In the genomic region with DNA sequence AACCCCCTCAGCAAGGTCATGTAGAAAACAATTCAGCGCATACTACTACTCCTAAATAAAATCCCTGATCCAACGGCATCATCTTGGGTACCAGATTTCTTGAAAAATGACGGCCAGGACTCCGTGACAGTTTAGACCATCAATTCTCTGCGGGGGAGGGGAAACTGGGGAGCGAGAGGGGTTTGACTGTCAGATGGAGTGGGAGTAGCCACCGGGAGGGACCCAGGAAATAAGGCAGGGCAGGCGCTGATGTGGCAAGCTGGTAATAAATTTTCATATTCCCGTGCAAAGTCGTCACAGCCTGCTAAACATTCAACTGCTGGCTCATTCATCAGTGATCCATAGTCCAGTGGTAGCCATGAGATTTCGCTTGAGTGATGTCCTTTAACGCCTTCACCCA, we compare ENCODE assay signal across 11 cellular contexts. TPM values are rescaled to one million over a fixed set of nuclear protein-coding genes. Genes with fewer than 3 reads are reported as not detected.
A peak's percentile ranks its signal among the peaks of the same experiment; 100 is the strongest.
DNase-seq lines count a peak whose midpoint lies in the region; ATAC-seq and TF ChIP-seq lines count a peak whose summit lies in the region.
"Had no signal": no experiment of that assay in that cellular context is flagged by ENCODE, and none has a peak within 500 bp of the region (broad histone marks: within the 10 kb centered on the region; RNA-seq: fewer than 3 reads in every experiment).

No MANE protein-coding gene starts in this region.

- H2AK5ac ChIP-seq in IMR-90 (ENCODE audit: low read depth, low read length) (no peak overlapping the region), mesendoderm (ENCODE audit: low read length) (no peak overlapping the region)

- H3K79me1 ChIP-seq in IMR-90 (ENCODE audit: low read depth in 1 of 2, low read length in 2 of 2) (no peaks in the 10 kb centered on the region), mesendoderm (ENCODE audit: low read length) (no peaks in the 10 kb centered on the region)

- no peak for TF ChIP-seq RAD21 in IMR-90 (IDR thresholded peaks at IDR 0.05; ENCODE audit: low read length)

- H3K4me2 ChIP-seq in IMR-90 (ENCODE audit: low read depth, low read length): peak overlapping the region; percentile 82
- peak overlapping the region; percentile 9 for H3K4me2 ChIP-seq in mesendoderm (ENCODE audit: low read length)

- H4K5ac ChIP-seq in IMR-90 (ENCODE audit: low read depth, low read length) (no peak overlapping the region), mesendoderm (ENCODE audit: low read length) (no peak overlapping the region)

- H3K36me3 ChIP-seq in A673 (ENCODE audit: insufficient read depth, low read length, poor library complexity, severe bottlenecking): no peaks in the 10 kb centered on the region
- no peaks in the 10 kb centered on the region for H3K36me3 ChIP-seq in IMR-90 (ENCODE audit: control insufficient read depth, insufficient read depth, low read length)
- no peaks in the 10 kb centered on the region for H3K36me3 ChIP-seq in mesendoderm (ENCODE audit: control insufficient read depth, insufficient read depth, low read length)
- no peaks in the 10 kb centered on the region for H3K36me3 ChIP-seq in effector memory CD4-positive, alpha-beta T cell (ENCODE audit: control insufficient read depth, insufficient read depth, low read length)
- no peaks in the 10 kb centered on the region for H3K36me3 ChIP-seq in gastrocnemius medialis
- H3K36me3 ChIP-seq: cardiac muscle cell had no signal

- no peaks in the 10 kb centered on the region for H3K9me1 ChIP-seq in IMR-90 (ENCODE audit: insufficient read depth, low read length)

- H3K79me2 ChIP-seq in mesendoderm (ENCODE audit: control insufficient read depth, insufficient read depth, low read length): no peaks in the 10 kb centered on the region

- no peak overlapping the region for H3K56ac ChIP-seq in IMR-90 (ENCODE audit: extremely low read depth, insufficient read depth, low read length)
- no peak overlapping the region for H3K56ac ChIP-seq in mesendoderm (ENCODE audit: low read length)

- H3K9me3 ChIP-seq in A673 (ENCODE audit: low read depth, low read length, poor library complexity, severe bottlenecking) (no peaks in the 10 kb centered on the region), IMR-90 (ENCODE audit: control insufficient read depth, insufficient read depth, low read length) (no peaks in the 10 kb centered on the region), gastrocnemius medialis (no peaks in the 10 kb centered on the region)
- H3K9me3 ChIP-seq in effector memory CD4-positive, alpha-beta T cell (ENCODE audit: control insufficient read depth, low read length): no peaks in the 10 kb centered on the region

- intact Hi-C loops in A673 (cut with micrococcal nuclease; ENCODE audit: unreplicated experiment) (no loop called here), IMR-90 (cut with micrococcal nuclease) (no loop called here), gastrocnemius medialis (cut with DNase I; ENCODE audit: low total_unique reads) (no loop called here)

- no peak overlapping the region for H2BK20ac ChIP-seq in IMR-90 (ENCODE audit: low read depth, low read length)

- no peak for ATAC-seq in IMR-90 (ENCODE audit: low read depth)
- ATAC-seq in HG02970 (IDR thresholded peaks at IDR 0.05; ENCODE audit: low FRiP score, unreplicated experiment): no peak
- no peak for ATAC-seq in gastrocnemius medialis

- H3K4ac ChIP-seq in IMR-90 (ENCODE audit: low read depth, low read length): no peak overlapping the region
- no peak overlapping the region for H3K4ac ChIP-seq in mesendoderm (ENCODE audit: low read depth, low read length)

- H4K91ac ChIP-seq in IMR-90 (ENCODE audit: insufficient read depth, low read depth, low read length): no peak overlapping the region

- POLR2A ChIA-PET in A673 (lab: Charles Lee; ENCODE audit: low non-redundant PET): no interaction called here
- POLR2A ChIA-PET in IMR-90 (lab: Charles Lee; ENCODE audit: unreplicated experiment): no interaction called here

- no peak overlapping the region for H3K27ac ChIP-seq in A673 (ENCODE audit: low read depth, low read length, poor library complexity, severe bottlenecking)
- H3K27ac ChIP-seq in IMR-90 (ENCODE audit: insufficient read depth, low read length): no peak overlapping the region
- H3K27ac ChIP-seq in mesendoderm (ENCODE audit: low read depth, low read length): no peak overlapping the region
- H3K27ac ChIP-seq in effector memory CD4-positive, alpha-beta T cell (ENCODE audit: insufficient read depth, low read length, poor library complexity, severe bottlenecking): no peak overlapping the region
- no peak overlapping the region for H3K27ac ChIP-seq in gastrocnemius medialis
- H3K27ac ChIP-seq: cardiac muscle cell had no signal

- TF ChIP-seq POLR2A in IMR-90 (IDR thresholded peaks at IDR 0.05; ENCODE audit: low read depth, low read length): no peak
- no peak for TF ChIP-seq POLR2A in gastrocnemius medialis (IDR thresholded peaks at IDR 0.05)

- peak overlapping the region; percentile 89 for H2AFZ ChIP-seq in IMR-90 (replicated peaks; ENCODE audit: low read length, poor library complexity)

- BruUV-seq in A673 (replicated peaks; lab: Mats Ljungman, UMichigan) (no TSS peak), IMR-90 (replicated peaks; lab: Mats Ljungman, UMichigan) (no TSS peak)

- no peak overlapping the region for H3K14ac ChIP-seq in IMR-90 (replicated peaks; ENCODE audit: low read depth, low read length)

- H2BK5ac ChIP-seq in IMR-90 (ENCODE audit: low read depth, low read length, poor library complexity, severe bottlenecking) (no peak overlapping the region), mesendoderm (ENCODE audit: low read length) (no peak overlapping the region)

- H3K18ac ChIP-seq in IMR-90 (ENCODE audit: low read depth, low read length): no peak overlapping the region
- H3K18ac ChIP-seq in mesendoderm (ENCODE audit: low read length): no peak overlapping the region

- H2AK9ac ChIP-seq in IMR-90 (replicated peaks; ENCODE audit: low read depth, low read length, poor library complexity): no peak overlapping the region

- H4K20me1 ChIP-seq in IMR-90 (ENCODE audit: insufficient read depth, low read length): no peaks in the 10 kb centered on the region

- H3K4me3 ChIP-seq in A673 (ENCODE audit: low read depth, low read length, poor library complexity, severe bottlenecking) (peak overlapping the region; percentile 36), IMR-90 (ENCODE audit: insufficient read depth, low read depth, low read length) (peak overlapping the region; percentile 20; the same call in 1 of the 2 replicates), mesendoderm (ENCODE audit: low read length) (no peak overlapping the region), gastrocnemius medialis (peak overlapping the region in 1 of 4 donors; percentile 9)
- no peak overlapping the region for H3K4me3 ChIP-seq in effector memory CD4-positive, alpha-beta T cell (ENCODE audit: insufficient read depth, low read depth, low read length, poor library complexity, severe bottlenecking)

- H3K4me1 ChIP-seq in A673 (ENCODE audit: insufficient read depth, low read length, poor library complexity, severe bottlenecking): no peaks in the 10 kb centered on the region
- no peaks in the 10 kb centered on the region for H3K4me1 ChIP-seq in IMR-90 (ENCODE audit: control insufficient read depth, insufficient read depth, low read length)
- no peaks in the 10 kb centered on the region for H3K4me1 ChIP-seq in mesendoderm (ENCODE audit: control insufficient read depth, low read depth, low read length)
- H3K4me1 ChIP-seq in effector memory CD4-positive, alpha-beta T cell (ENCODE audit: control insufficient read depth, insufficient read depth, low read length, poor library complexity, severe bottlenecking): no peaks in the 10 kb centered on the region
- H3K4me1 ChIP-seq in gastrocnemius medialis: no peaks in the 10 kb centered on the region

- H3K27me3 ChIP-seq in A673 (replicated peaks; ENCODE audit: insufficient read depth, low read depth, low read length, poor library complexity): peaks cover 17% of the 10 kb centered on the region
- peaks cover 3% of the 10 kb centered on the region; the same call in 1 of the 2 replicates for H3K27me3 ChIP-seq in IMR-90 (ENCODE audit: control insufficient read depth, insufficient read depth, low read length)
- H3K27me3 ChIP-seq in mesendoderm (ENCODE audit: insufficient read depth, low read length, poor library complexity): peaks cover 2% of the 10 kb centered on the region
- no peaks in the 10 kb centered on the region for H3K27me3 ChIP-seq in effector memory CD4-positive, alpha-beta T cell (replicated peaks; ENCODE audit: control insufficient read depth, insufficient read depth, low read length, poor library complexity, severe bottlenecking)
- peaks cover 0 to 5% (median 0%) of the 10 kb centered on the region in 3 donors for H3K27me3 ChIP-seq in gastrocnemius medialis

- WGBS in IMR-90 (ENCODE audit: extremely low coverage in 2 of 2, insufficient read length in 1 of 2), 2 experiments: 0% methylated on average over 4 of the region's 12 CpGs; no CpG with 5 or more reads in 1 of the 2 experiments
- no CpG with 5 or more reads among the region's 12 CpGs for WGBS in mesendoderm (ENCODE audit: extremely low coverage, insufficient coverage, low lambda C conversion rate)

- H2BK120ac ChIP-seq in IMR-90 (ENCODE audit: low read depth, low read length) (no peak overlapping the region), mesendoderm (ENCODE audit: low read depth, low read length) (no peak overlapping the region)

- DNase-seq in A673 (ENCODE audit: low spot score): no peak
- no peak for DNase-seq in IMR-90
- peak; percentile 48 for DNase-seq in cerebellar cortex (ENCODE audit: low spot score)
- no peak for DNase-seq in mesendoderm
- no peak for DNase-seq in activated naive CD4-positive, alpha-beta T cell (lab: John Stamatoyannopoulos, UW)
- DNase-seq in effector memory CD4-positive, alpha-beta T cell: no peak
- DNase-seq in gastrocnemius medialis: no peak
- DNase-seq: activated T-cell treated with anti-CD3 and anti-CD28 coated beads for 4 hours, naive B cell had no signal

- no peak overlapping the region for H3K9ac ChIP-seq in IMR-90 (ENCODE audit: low read depth, low read length)
- H3K9ac ChIP-seq in mesendoderm (ENCODE audit: low read length): no peak overlapping the region

- H4K8ac ChIP-seq in IMR-90 (ENCODE audit: low read depth in 2 of 2, low read length in 2 of 2): no peak overlapping the region
- H4K8ac ChIP-seq in mesendoderm (ENCODE audit: low read depth, low read length): no peak overlapping the region

- dilution Hi-C loops in IMR-90 (cut with HindIII; ENCODE audit: low sequenced_read_pairs, unreplicated experiment): no loop called here

- in situ Hi-C loops in IMR-90 (cut with MboI; ENCODE audit: low sequenced_read_pairs) (no loop called here), gastrocnemius medialis (cut with MboI; ENCODE audit: low sequenced_read_pairs in 4 of 4) (no loop called here)

- no peak for TF ChIP-seq CTCF in A673 (conservative IDR thresholded peaks at IDR 0.05; ENCODE audit: low read depth, low read length)
- no peak for TF ChIP-seq CTCF in IMR-90 (conservative IDR thresholded peaks at IDR 0.05; ENCODE audit: low read depth, low read length)
- TF ChIP-seq CTCF in gastrocnemius medialis (IDR thresholded peaks at IDR 0.05 in 4 of 5, conservative IDR thresholded peaks at IDR 0.05 in 1 of 5): no peak

- H3K23ac ChIP-seq in IMR-90 (ENCODE audit: low read depth, low read length): no peak overlapping the region
- H3K23ac ChIP-seq in mesendoderm (ENCODE audit: low read length): no peak overlapping the region

- CTCF ChIA-PET in A673 (lab: Charles Lee) (no interaction called here), IMR-90 (lab: Yijun Ruan, JAX) (interaction anchor here (0.6 kb wide), 1 partner anchor 56 kb away, joined by 3 read pairs; no protein-coding TSS in a partner anchor)

- H2BK15ac ChIP-seq in IMR-90 (ENCODE audit: low read depth, low read length): no peak overlapping the region
- H2BK15ac ChIP-seq in mesendoderm (replicated peaks; ENCODE audit: low read depth): no peak overlapping the region

RNA-seq across cellular contexts. Expression of gene CDH18, which starts 0.4 kb away (rescaled TPM):
- total RNA-seq in A673 (2021) (not detected in 2 replicates), IMR-90 (2012; rRNA removed) (0.83 and 1.1 TPM in 2 replicates), gastrocnemius medialis (not detected)
- 0.24 and 0.29 TPM in 2 replicates for polyA plus RNA-seq in IMR-90 (2012; rRNA removed)
- polyA plus RNA-seq in IMR-90 (2012; cell fraction: cytosol; rRNA removed): 0.04 and 0.06 TPM in 2 replicates
- 0.36 TPM in 1 of 2 replicates, not detected in the other for polyA plus RNA-seq in IMR-90 (2012; cell fraction: nucleus; rRNA removed; ENCODE audit: low replicate concordance)
- 0.03 TPM for polyA plus RNA-seq in mesendoderm (2013, experiment 1 of 2)
- polyA plus RNA-seq in mesendoderm (2013, experiment 2 of 2): 0.01 TPM

Comparison
In these comparisons a context has a peak if more than half of its experiments do, and no peak if none do; other contexts are left out.
1. H3K4me3 ChIP-seq: peak in A673 (single experiment) and IMR-90 (single experiment); none in mesendoderm (single experiment) and effector memory CD4-positive, alpha-beta T cell (single experiment).